ENCODE assay signal across 1 cellular context in the genomic region with DNA sequence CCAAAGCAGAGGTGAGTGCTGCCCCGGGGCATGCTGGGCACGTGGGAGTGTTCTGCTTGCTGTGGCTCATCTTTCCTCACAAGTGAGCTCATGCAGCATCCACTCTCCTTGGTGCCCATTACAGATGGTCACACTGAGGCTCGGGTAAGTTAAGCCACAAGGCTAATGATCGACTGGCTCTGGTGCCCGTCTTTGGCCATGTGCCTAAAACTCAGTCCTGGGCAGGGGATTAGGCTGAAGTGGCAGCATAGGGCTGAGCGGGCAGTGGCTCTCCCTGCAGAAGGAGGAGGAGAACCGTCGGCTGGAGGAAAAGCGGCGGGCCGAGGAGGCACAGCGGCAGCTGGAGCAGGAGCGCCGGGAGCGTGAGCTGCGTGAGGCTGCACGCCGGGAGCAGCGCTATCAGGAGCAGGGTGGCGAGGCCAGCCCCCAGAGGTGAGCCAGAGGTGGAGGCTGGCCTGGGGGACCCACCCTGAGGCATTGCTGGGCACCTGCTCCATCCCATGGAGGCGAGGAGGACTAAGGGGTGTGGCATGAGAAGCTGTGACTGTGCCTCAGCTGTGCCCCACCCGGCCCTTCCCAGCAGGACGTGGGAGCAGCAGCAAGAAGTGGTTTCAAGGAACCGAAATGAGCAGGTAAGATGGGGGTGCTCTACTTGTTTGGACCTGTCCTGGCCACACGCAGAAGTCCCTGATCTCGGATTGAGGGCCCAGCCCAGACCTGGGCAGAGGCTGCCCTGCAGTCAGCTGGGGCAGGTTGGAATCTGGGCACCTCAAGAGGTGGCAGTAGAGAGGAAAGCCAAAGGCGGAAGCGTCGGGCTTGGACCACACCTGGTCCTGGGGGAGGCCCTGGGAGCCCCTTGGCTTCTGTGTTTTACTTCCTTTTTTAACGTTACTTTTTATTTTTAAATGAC.
TF ChIP-seq lines count a peak whose summit lies in the region.

No MANE protein-coding gene starts in this region.

TF ChIP-seq in WTC11, 78 proteins besides CTCF, POLR2A, EP300 and RAD21 (continued from another document):
- TF ChIP-seq, protein P1, sequence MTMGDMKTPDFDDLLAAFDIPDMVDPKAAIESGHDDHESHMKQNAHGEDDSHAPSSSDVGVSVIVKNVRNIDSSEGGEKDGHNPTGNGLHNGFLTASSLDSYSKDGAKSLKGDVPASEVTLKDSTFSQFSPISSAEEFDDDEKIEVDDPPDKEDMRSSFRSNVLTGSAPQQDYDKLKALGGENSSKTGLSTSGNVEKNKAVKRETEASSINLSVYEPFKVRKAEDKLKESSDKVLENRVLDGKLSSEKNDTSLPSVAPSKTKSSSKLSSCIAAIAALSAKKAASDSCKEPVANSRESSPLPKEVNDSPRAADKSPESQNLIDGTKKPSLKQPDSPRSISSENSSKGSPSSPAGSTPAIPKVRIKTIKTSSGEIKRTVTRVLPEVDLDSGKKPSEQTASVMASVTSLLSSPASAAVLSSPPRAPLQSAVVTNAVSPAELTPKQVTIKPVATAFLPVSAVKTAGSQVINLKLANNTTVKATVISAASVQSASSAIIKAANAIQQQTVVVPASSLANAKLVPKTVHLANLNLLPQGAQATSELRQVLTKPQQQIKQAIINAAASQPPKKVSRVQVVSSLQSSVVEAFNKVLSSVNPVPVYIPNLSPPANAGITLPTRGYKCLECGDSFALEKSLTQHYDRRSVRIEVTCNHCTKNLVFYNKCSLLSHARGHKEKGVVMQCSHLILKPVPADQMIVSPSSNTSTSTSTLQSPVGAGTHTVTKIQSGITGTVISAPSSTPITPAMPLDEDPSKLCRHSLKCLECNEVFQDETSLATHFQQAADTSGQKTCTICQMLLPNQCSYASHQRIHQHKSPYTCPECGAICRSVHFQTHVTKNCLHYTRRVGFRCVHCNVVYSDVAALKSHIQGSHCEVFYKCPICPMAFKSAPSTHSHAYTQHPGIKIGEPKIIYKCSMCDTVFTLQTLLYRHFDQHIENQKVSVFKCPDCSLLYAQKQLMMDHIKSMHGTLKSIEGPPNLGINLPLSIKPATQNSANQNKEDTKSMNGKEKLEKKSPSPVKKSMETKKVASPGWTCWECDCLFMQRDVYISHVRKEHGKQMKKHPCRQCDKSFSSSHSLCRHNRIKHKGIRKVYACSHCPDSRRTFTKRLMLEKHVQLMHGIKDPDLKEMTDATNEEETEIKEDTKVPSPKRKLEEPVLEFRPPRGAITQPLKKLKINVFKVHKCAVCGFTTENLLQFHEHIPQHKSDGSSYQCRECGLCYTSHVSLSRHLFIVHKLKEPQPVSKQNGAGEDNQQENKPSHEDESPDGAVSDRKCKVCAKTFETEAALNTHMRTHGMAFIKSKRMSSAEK (CRISPR knock-in tag; IDR thresholded peaks at IDR 0.05; ENCODE audit: borderline replicate concordance), result no peak
